16 cellular contexts compared by ENCODE assay signal in the genomic region with DNA sequence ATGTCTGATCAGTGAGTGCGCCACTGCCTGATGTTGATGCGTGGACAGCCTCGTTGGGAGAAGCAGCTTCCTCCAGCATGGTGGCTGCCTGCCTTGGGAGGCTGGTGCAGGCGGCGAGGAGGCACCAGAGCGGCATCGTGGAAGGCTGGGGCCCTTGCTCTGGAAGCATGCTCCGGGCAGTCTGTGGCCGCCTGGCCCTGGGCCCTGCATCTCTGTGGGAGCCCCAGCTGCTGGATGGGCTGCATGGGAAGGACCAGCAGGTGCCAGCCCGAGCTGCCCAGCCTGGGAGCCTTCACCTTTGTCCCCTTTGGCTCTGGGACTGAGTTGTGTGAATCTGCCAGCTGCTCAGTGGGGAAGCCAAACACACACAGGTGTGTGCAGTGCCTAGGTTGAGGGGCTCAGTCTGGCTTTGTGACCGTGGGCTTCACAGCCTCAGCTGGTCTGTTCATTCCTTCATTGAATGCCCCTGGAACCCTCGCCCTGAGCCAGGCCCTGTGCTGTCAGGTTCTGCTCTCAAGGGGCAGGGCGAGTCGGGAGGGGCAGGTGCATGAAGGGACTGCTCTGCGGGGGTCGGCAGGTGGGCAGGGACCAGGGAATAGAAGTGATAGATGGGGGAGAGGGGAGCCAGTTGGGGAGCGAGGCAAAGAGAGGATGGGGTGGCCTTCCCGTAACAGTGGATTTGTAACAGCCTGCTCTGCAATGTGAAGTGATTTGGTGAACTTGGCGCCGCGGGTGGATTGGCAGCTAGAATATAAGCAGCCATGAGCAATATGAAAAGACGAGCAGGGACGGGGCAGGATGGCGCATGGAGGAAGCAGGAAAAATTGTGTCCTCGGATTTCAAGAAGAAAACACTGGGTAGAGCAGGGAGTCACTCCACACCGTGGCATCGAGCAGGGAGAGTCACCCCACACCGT.
DNase-seq lines count a peak whose midpoint lies in the region; ATAC-seq and TF ChIP-seq lines count a peak whose summit lies in the region.
"Had no signal": no experiment of that assay in that cellular context is flagged by ENCODE, and none has a peak within 500 bp of the region (broad histone marks: within the 10 kb centered on the region; RNA-seq: fewer than 3 reads in every experiment).

No MANE protein-coding gene starts in this region.

- no peak overlapping the region for H3K9ac ChIP-seq in mesendoderm (ENCODE audit: low read length)
- H3K9ac ChIP-seq: BLaER1 had no signal

- no peaks in the 10 kb centered on the region for H3K36me3 ChIP-seq in mesendoderm (ENCODE audit: control insufficient read depth, insufficient read depth, low read length)
- no peaks in the 10 kb centered on the region for H3K36me3 ChIP-seq in sigmoid colon
- H3K36me3 ChIP-seq in OCI-LY7 (ENCODE audit: insufficient read depth, low read length) = no peaks in the 10 kb centered on the region

- H3K4me3 Mint-ChIP-seq in brain = no peak overlapping the region
- no peak overlapping the region for H3K4me3 Mint-ChIP-seq in activated CD8-positive, alpha-beta T cell treated with anti-CD3 and anti-CD28 coated beads for 36 hours
- H3K4me3 Mint-ChIP-seq: GM23338 had no signal

- H3K4me1 ChIP-seq in mesendoderm (ENCODE audit: control insufficient read depth, low read depth, low read length) = no peaks in the 10 kb centered on the region
- H3K4me1 ChIP-seq in sigmoid colon = no peaks in the 10 kb centered on the region
- no peaks in the 10 kb centered on the region for H3K4me1 ChIP-seq in OCI-LY7 (ENCODE audit: insufficient read depth, low read length, poor library complexity, severe bottlenecking)

- no peak overlapping the region for H4K5ac ChIP-seq in mesendoderm (ENCODE audit: low read length)

- no peak for TF ChIP-seq EP300 in sigmoid colon (IDR thresholded peaks at IDR 0.05)

- peak overlapping the region; percentile 66 for H3K23ac ChIP-seq in mesendoderm (ENCODE audit: low read length)

- H2AK5ac ChIP-seq in mesendoderm (ENCODE audit: low read length) = no peak overlapping the region

- no peaks in the 10 kb centered on the region for H3K36me3 Mint-ChIP-seq in brain
- no peaks in the 10 kb centered on the region for H3K36me3 Mint-ChIP-seq in activated CD8-positive, alpha-beta T cell treated with anti-CD3 and anti-CD28 coated beads for 36 hours (ENCODE audit: low read depth)

- CTCF ChIA-PET in OCI-LY7 (lab: Charles Lee; ENCODE audit: unreplicated experiment) = no interaction called here
- CTCF ChIA-PET in activated CD8-positive, alpha-beta T cell treated with anti-CD3 and anti-CD28 coated beads for 36 hours (lab: Charles Lee) = no interaction called here

- H3K9me3 Mint-ChIP-seq in brain = no peaks in the 10 kb centered on the region
- H3K9me3 Mint-ChIP-seq in activated CD8-positive, alpha-beta T cell treated with anti-CD3 and anti-CD28 coated beads for 36 hours = no peaks in the 10 kb centered on the region
- H3K9me3 Mint-ChIP-seq: GM23338 had no signal

- H3K9me3 ChIP-seq in sigmoid colon (no peaks in the 10 kb centered on the region), OCI-LY7 (ENCODE audit: low read length) (no peaks in the 10 kb centered on the region)
- H3K9me3 ChIP-seq: BLaER1 had no signal

- ATAC-seq in GM21447 (IDR thresholded peaks at IDR 0.05; ENCODE audit: unreplicated experiment) = no peak
- ATAC-seq in activated CD8-positive, alpha-beta T cell treated with anti-CD3 and anti-CD28 coated beads for 36 hours = no peak
- ATAC-seq: GM23338, PC-3 had no signal

- no peak overlapping the region for H2BK120ac ChIP-seq in mesendoderm (ENCODE audit: low read depth, low read length)

- H3K4me3 ChIP-seq in mesendoderm (ENCODE audit: low read length) = no peak overlapping the region
- no peak overlapping the region for H3K4me3 ChIP-seq in sigmoid colon
- H3K4me3 ChIP-seq in OCI-LY7 (ENCODE audit: low read depth, low read length, poor library complexity, severe bottlenecking) = no peak overlapping the region
- H3K4me3 ChIP-seq: BLaER1, GM23338 had no signal

- H3K27me3 ChIP-seq in mesendoderm (ENCODE audit: insufficient read depth, low read length, poor library complexity) = no peaks in the 10 kb centered on the region
- H3K27me3 ChIP-seq in sigmoid colon = no peaks in the 10 kb centered on the region
- H3K27me3 ChIP-seq: BLaER1 had no signal

- WGBS in mesendoderm (ENCODE audit: extremely low coverage, insufficient coverage, low lambda C conversion rate) = no CpG with 5 or more reads among the region's 28 CpGs
- WGBS in sigmoid colon, 2 donors = 86 to 95% methylated on average over 28 of the region's 28 CpGs

- H2AFZ ChIP-seq in OCI-LY7 (ENCODE audit: low read length) = no peak overlapping the region
- H2AFZ ChIP-seq: GM23338 had no signal

- peak overlapping the region in 3 of 5 experiments; percentile 32 to 87 (median 48) for H3K27ac Mint-ChIP-seq in brain
- H3K27ac Mint-ChIP-seq in activated CD8-positive, alpha-beta T cell treated with anti-CD3 and anti-CD28 coated beads for 36 hours = no peak overlapping the region
- H3K27ac Mint-ChIP-seq: GM23338 had no signal

- H3K79me1 ChIP-seq in mesendoderm (ENCODE audit: low read length) = no peaks in the 10 kb centered on the region

- TF ChIP-seq POLR2A in sigmoid colon (IDR thresholded peaks at IDR 0.05) = no peak

- TF ChIP-seq CTCF in brain (conservative IDR thresholded peaks at IDR 0.05) (no peak), sigmoid colon (IDR thresholded peaks at IDR 0.05) (no peak), OCI-LY7 (conservative IDR thresholded peaks at IDR 0.05; ENCODE audit: low read length) (no peak)
- TF ChIP-seq CTCF in activated CD8-positive, alpha-beta T cell treated with anti-CD3 and anti-CD28 coated beads for 36 hours (IDR thresholded peaks at IDR 0.05) = no peak

- H3K4me2 ChIP-seq in mesendoderm (ENCODE audit: low read length) (no peak overlapping the region), OCI-LY7 (ENCODE audit: low read length) (no peak overlapping the region)
- H3K4me2 ChIP-seq: BLaER1, GM23338 had no signal

- intact Hi-C loops in sigmoid colon (cut with DNase I) = loop anchor here (10.0 kb wide), 1 partner anchor 1168 kb away; no protein-coding TSS in a partner anchor
- intact Hi-C loops in OCI-LY7 (cut with micrococcal nuclease; ENCODE audit: unreplicated experiment) = no loop called here
- intact Hi-C loops in activated CD8-positive, alpha-beta T cell treated with anti-CD3 and anti-CD28 coated beads for 36 hours (cut with micrococcal nuclease) = no loop called here

- H4K20me1 ChIP-seq in OCI-LY7 (ENCODE audit: insufficient read depth, low read length) = no peaks in the 10 kb centered on the region

- peaks cover 21% of the 10 kb centered on the region for H3K4me1 Mint-ChIP-seq in brain
- no peaks in the 10 kb centered on the region for H3K4me1 Mint-ChIP-seq in activated CD8-positive, alpha-beta T cell treated with anti-CD3 and anti-CD28 coated beads for 36 hours (ENCODE audit: low read depth)

- H3K27ac ChIP-seq in mesendoderm (ENCODE audit: low read depth, low read length) (no peak overlapping the region), sigmoid colon (no peak overlapping the region), OCI-LY7 (ENCODE audit: low read depth, low read length, poor library complexity, severe bottlenecking) (no peak overlapping the region)
- H3K27ac ChIP-seq: BLaER1 had no signal

- no TSS peak for BruUV-seq in OCI-LY7 (replicated peaks; lab: Mats Ljungman, UMichigan)

- H3K9me2 ChIP-seq in OCI-LY7 (ENCODE audit: insufficient read depth, low read length) = no peaks in the 10 kb centered on the region

- POLR2A ChIA-PET in OCI-LY7 (lab: Charles Lee) = no interaction called here
- POLR2A ChIA-PET in activated CD8-positive, alpha-beta T cell treated with anti-CD3 and anti-CD28 coated beads for 36 hours (lab: Charles Lee) = no interaction called here

- no peak overlapping the region for H3K18ac ChIP-seq in mesendoderm (ENCODE audit: low read length)

- no peak overlapping the region for H4K8ac ChIP-seq in mesendoderm (ENCODE audit: low read depth, low read length)

- H3K79me2 ChIP-seq in mesendoderm (ENCODE audit: control insufficient read depth, insufficient read depth, low read length) = no peaks in the 10 kb centered on the region
- H3K79me2 ChIP-seq in OCI-LY7 (ENCODE audit: insufficient read depth, low read depth, low read length) = no peaks in the 10 kb centered on the region

- no peak overlapping the region for H2BK15ac ChIP-seq in mesendoderm (replicated peaks; ENCODE audit: low read depth)

- H2BK5ac ChIP-seq in mesendoderm (ENCODE audit: low read length) = no peak overlapping the region

- no peak overlapping the region for H3K4ac ChIP-seq in mesendoderm (ENCODE audit: low read depth, low read length)

- DNase-seq in activated effector memory CD4-positive, alpha-beta T cell treated with anti-CD3 and anti-CD28 coated beads, Interleukin-2, amount 50 U/mL, for 16 hours = peak; percentile 57
- no peak for DNase-seq in activated effector memory CD4-positive, alpha-beta T cell treated with Interleukin-2 at 50 U/mL for 16 hours
- no peak for DNase-seq in mesendoderm
- peak; percentile 56 for DNase-seq in sigmoid colon
- DNase-seq in OCI-LY7 (ENCODE audit: low spot score) = no peak
- no peak for DNase-seq in activated CD8-positive, alpha-beta T cell treated with anti-CD3 and anti-CD28 coated beads for 36 hours
- DNase-seq: 8988T, NCI-H1417 treated with DMSO at 0.1 percent for 48 hours, NCI-H2081, NCI-H2227 treated with DMSO at 0.1 percent for 48 hours, NCI-H524 treated with DMSO at 0.1 percent for 48 hours, PC-3 had no signal

- H3K56ac ChIP-seq in mesendoderm (ENCODE audit: low read length) = no peak overlapping the region

- H3K27me3 Mint-ChIP-seq in brain = no peaks in the 10 kb centered on the region
- H3K27me3 Mint-ChIP-seq in activated CD8-positive, alpha-beta T cell treated with anti-CD3 and anti-CD28 coated beads for 36 hours = no peaks in the 10 kb centered on the region

Comparison
In these comparisons a context has a peak if more than half of its experiments do, and no peak if none do; other contexts are left out.
1. DNase-seq: peak in activated effector memory CD4-positive, alpha-beta T cell treated with anti-CD3 and anti-CD28 coated beads, Interleukin-2, amount 50 U/mL, for 16 hours (single experiment) and sigmoid colon (single experiment); none in activated effector memory CD4-positive, alpha-beta T cell treated with Interleukin-2 at 50 U/mL for 16 hours (single experiment), mesendoderm (single experiment), OCI-LY7 (single experiment) and activated CD8-positive, alpha-beta T cell treated with anti-CD3 and anti-CD28 coated beads for 36 hours (single experiment).